Comparison of ENCODE assay signal across 29 cellular contexts in the genomic region with DNA sequence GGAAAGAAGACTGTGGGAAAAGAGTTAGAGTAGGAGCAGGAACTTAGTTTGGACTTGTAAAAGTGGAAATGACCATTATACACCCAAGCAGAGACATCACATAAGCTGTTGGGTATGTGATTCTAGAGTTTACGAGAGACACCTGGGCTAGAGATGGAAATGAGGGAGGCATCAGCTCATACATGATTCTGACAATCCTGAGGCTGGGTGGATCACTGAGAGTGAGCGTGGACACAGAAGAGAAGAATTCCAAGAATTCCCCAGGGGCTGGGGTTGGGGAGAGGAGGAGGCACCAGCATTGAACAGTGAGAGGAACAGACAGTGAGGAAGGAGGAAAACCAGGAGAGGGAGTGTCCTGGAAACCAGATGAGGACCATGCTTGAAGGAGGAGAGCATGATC.
A peak's percentile ranks its signal among the peaks of the same experiment; 100 is the strongest.
DNase-seq lines count a peak whose midpoint lies in the region; ATAC-seq and TF ChIP-seq lines count a peak whose summit lies in the region.
"Had no signal": no experiment of that assay in that cellular context is flagged by ENCODE, and none has a peak within 500 bp of the region (broad histone marks: within the 10 kb centered on the region; RNA-seq: fewer than 3 reads in every experiment).

No MANE protein-coding gene starts in this region.

- no peaks in the 10 kb centered on the region for H4K20me1 ChIP-seq in mammary epithelial cell (ENCODE audit: insufficient read depth, low read length)

- H3K27ac Mint-ChIP-seq in MCF 10A (ENCODE audit: low read depth, unreplicated experiment): no peak overlapping the region
- H3K27ac Mint-ChIP-seq in activated CD4-positive, alpha-beta T cell treated with anti-CD3 and anti-CD28 coated beads for 36 hours: no peak overlapping the region
- H3K27ac Mint-ChIP-seq: activated T-cell treated with anti-CD3 and anti-CD28 coated beads, Interleukin-2, amount 50 U/mL, for 72 hours; CD4-positive, alpha-beta T cell; nephron progenitor cell; stimulated activated memory B cell treated with anti-CD40 and anti-IgM and Interleukin-4, amounts not matched to agents 10 μg/mL and 1 μg/mL and 100 μg/mL, for 72 hours; T-helper 1 cell treated with Interleukin-12 subunit alpha and Interleukin-12 subunit beta and Interleukin-4 antibody, amounts not matched to agents 30 μg/mL and 1 μg/mL, for 36 hours had no signal

- H3K9ac ChIP-seq in mammary epithelial cell (ENCODE audit: insufficient read depth, low read length): no peak overlapping the region

- BruUV-seq in mammary epithelial cell (replicated peaks; lab: Mats Ljungman, UMichigan) (no TSS peak), MCF 10A (replicated peaks; lab: Mats Ljungman, UMichigan) (no TSS peak)

- DNase-seq in mammary epithelial cell (peak; percentile 53), MCF 10A (ENCODE audit: unreplicated experiment) (no peak), RWPE2 (ENCODE audit: low spot score) (no peak), hepatic stellate cell (ENCODE audit: low spot score) (peak; percentile 27), NCI-H1694 treated with DMSO at 0.1 percent for 48 hours (lab: John Stamatoyannopoulos, UW) (no peak)
- no peak for DNase-seq in activated CD4-positive, alpha-beta T cell treated with anti-CD3 and anti-CD28 coated beads for 36 hours
- DNase-seq: 8988T; activated CD4-positive, alpha-beta T cell treated with anti-CD3 and anti-CD28 coated beads, Interleukin-2, amount 50 U/mL, for 48 hours; activated naive CD4-positive, alpha-beta T cell; activated T-cell treated with anti-CD3 and anti-CD28 coated beads, Interleukin-2, amount 50 U/mL, for 72 hours; CD4-positive, alpha-beta T cell; dermis blood vessel endothelial cell; DND-41; gastrocnemius medialis; GOT3; Kasumi-1; NCI-H146; NCI-H2107; nephron progenitor cell; pancreas; substantia nigra; upper lobe of left lung had no signal

- no peak overlapping the region for H3K4me2 ChIP-seq in mammary epithelial cell (ENCODE audit: insufficient read depth, low read depth, low read length)
- H3K4me2 ChIP-seq: hepatocyte had no signal

- no peak for TF ChIP-seq CTCF in mammary epithelial cell (conservative IDR thresholded peaks at IDR 0.05 in 1 of 2, IDR thresholded peaks at IDR 0.05 in 1 of 2; ENCODE audit: extremely low read depth in 1 of 2, insufficient read depth in 1 of 2, low read depth in 1 of 2, low read length in 2 of 2)
- TF ChIP-seq CTCF in MCF 10A (IDR thresholded peaks at IDR 0.05; ENCODE audit: unreplicated experiment): no peak
- TF ChIP-seq CTCF in RWPE2 (IDR thresholded peaks at IDR 0.05; ENCODE audit: poor library complexity, severe bottlenecking): no peak

- H3K4me1 Mint-ChIP-seq in MCF 10A (ENCODE audit: insufficient read depth, unreplicated experiment): peaks cover 5% of the 10 kb centered on the region
- no peaks in the 10 kb centered on the region for H3K4me1 Mint-ChIP-seq in activated CD4-positive, alpha-beta T cell treated with anti-CD3 and anti-CD28 coated beads for 36 hours
- H3K4me1 Mint-ChIP-seq: stimulated activated memory B cell treated with anti-CD40 and anti-IgM and Interleukin-4, amounts not matched to agents 10 μg/mL and 1 μg/mL and 100 μg/mL, for 72 hours had no signal

- WGBS in mammary epithelial cell (ENCODE audit: low coverage, missing lambda C conversion rate): 52% methylated on average over 2 of the region's 2 CpGs

- CTCF ChIA-PET in mammary epithelial cell (lab: Charles Lee; ENCODE audit: low non-redundant PET) (no interaction called here), MCF 10A (lab: Yijun Ruan, JAX) (interaction anchor here (0.6 kb wide), 1 partner anchor 1340 kb away, joined by 3 read pairs; no protein-coding TSS in a partner anchor)
- CTCF ChIA-PET in activated CD4-positive, alpha-beta T cell treated with anti-CD3 and anti-CD28 coated beads for 36 hours (lab: Charles Lee): no interaction called here

- H3K9me3 ChIP-seq in mammary epithelial cell (replicated peaks; ENCODE audit: insufficient read depth, low read length): no peaks in the 10 kb centered on the region
- H3K9me3 ChIP-seq in RWPE2 (ENCODE audit: severe bottlenecking): no peaks in the 10 kb centered on the region
- H3K9me3 ChIP-seq: gastrocnemius medialis, pancreas, upper lobe of left lung had no signal

- peak overlapping the region; percentile 17 for H2AFZ ChIP-seq in mammary epithelial cell (ENCODE audit: low read depth, low read length)
- H2AFZ ChIP-seq: hepatocyte had no signal

- no peak overlapping the region for H3K4me3 Mint-ChIP-seq in MCF 10A (ENCODE audit: unreplicated experiment)
- H3K4me3 Mint-ChIP-seq in activated CD4-positive, alpha-beta T cell treated with anti-CD3 and anti-CD28 coated beads for 36 hours: no peak overlapping the region
- H3K4me3 Mint-ChIP-seq: activated T-cell treated with anti-CD3 and anti-CD28 coated beads, Interleukin-2, amount 50 U/mL, for 72 hours; CD4-positive, alpha-beta T cell; nephron progenitor cell; stimulated activated memory B cell treated with anti-CD40 and anti-IgM and Interleukin-4, amounts not matched to agents 10 μg/mL and 1 μg/mL and 100 μg/mL, for 72 hours; T-helper 1 cell treated with Interleukin-12 subunit alpha and Interleukin-12 subunit beta and Interleukin-4 antibody, amounts not matched to agents 30 μg/mL and 1 μg/mL, for 36 hours had no signal

- H3K27me3 ChIP-seq in mammary epithelial cell (ENCODE audit: insufficient read depth, low read length): no peaks in the 10 kb centered on the region
- H3K27me3 ChIP-seq in RWPE2 (ENCODE audit: insufficient read depth, poor library complexity, severe bottlenecking): no peaks in the 10 kb centered on the region
- H3K27me3 ChIP-seq: gastrocnemius medialis, hepatocyte, pancreas, upper lobe of left lung had no signal

- H3K36me3 ChIP-seq in mammary epithelial cell (ENCODE audit: insufficient read depth, low read length): no peaks in the 10 kb centered on the region
- no peaks in the 10 kb centered on the region for H3K36me3 ChIP-seq in RWPE2 (ENCODE audit: low read depth)
- H3K36me3 ChIP-seq: gastrocnemius medialis, pancreas, upper lobe of left lung had no signal

- H3K27me3 Mint-ChIP-seq in MCF 10A (ENCODE audit: insufficient read depth, unreplicated experiment): no peaks in the 10 kb centered on the region
- peaks cover 18% of the 10 kb centered on the region for H3K27me3 Mint-ChIP-seq in activated CD4-positive, alpha-beta T cell treated with anti-CD3 and anti-CD28 coated beads for 36 hours

- H3K9me3 Mint-ChIP-seq in MCF 10A (ENCODE audit: unreplicated experiment): no peaks in the 10 kb centered on the region
- H3K9me3 Mint-ChIP-seq in activated CD4-positive, alpha-beta T cell treated with anti-CD3 and anti-CD28 coated beads for 36 hours (ENCODE audit: low read depth): no peaks in the 10 kb centered on the region
- H3K9me3 Mint-ChIP-seq: activated T-cell treated with anti-CD3 and anti-CD28 coated beads, Interleukin-2, amount 50 U/mL, for 72 hours; CD4-positive, alpha-beta T cell; nephron progenitor cell; stimulated activated memory B cell treated with anti-CD40 and anti-IgM and Interleukin-4, amounts not matched to agents 10 μg/mL and 1 μg/mL and 100 μg/mL, for 72 hours; T-helper 1 cell treated with Interleukin-12 subunit alpha and Interleukin-12 subunit beta and Interleukin-4 antibody, amounts not matched to agents 30 μg/mL and 1 μg/mL, for 36 hours had no signal

- POLR2A ChIA-PET in MCF 10A (lab: Yijun Ruan, JAX): no interaction called here
- POLR2A ChIA-PET in activated CD4-positive, alpha-beta T cell treated with anti-CD3 and anti-CD28 coated beads for 36 hours (lab: Charles Lee): no interaction called here

- H3K4me3 ChIP-seq in mammary epithelial cell (replicated peaks in 1 of 3; ENCODE audit: insufficient read depth in 1 of 3, low read depth in 2 of 3, low read length in 3 of 3) (no peak overlapping the region), RWPE2 (ENCODE audit: severe bottlenecking) (no peak overlapping the region)
- H3K4me3 ChIP-seq: gastrocnemius medialis, hepatocyte, pancreas, skin epidermis, upper lobe of left lung had no signal

- H3K4me1 ChIP-seq in mammary epithelial cell (ENCODE audit: insufficient read depth, low read length) (peaks cover 5% of the 10 kb centered on the region), RWPE2 (ENCODE audit: insufficient read depth, poor library complexity, severe bottlenecking) (no peaks in the 10 kb centered on the region)
- H3K4me1 ChIP-seq: gastrocnemius medialis, pancreas, upper lobe of left lung had no signal

- peak; percentile 40; the same call in 1 of the 3 replicates for ATAC-seq in RWPE2 (ENCODE audit: low read depth)
- ATAC-seq in activated CD4-positive, alpha-beta T cell treated with anti-CD3 and anti-CD28 coated beads for 36 hours: no peak
- no peak for ATAC-seq in HG03469 (IDR thresholded peaks at IDR 0.05; ENCODE audit: unreplicated experiment)
- no peak for ATAC-seq in HG02588 (IDR thresholded peaks at IDR 0.05; ENCODE audit: unreplicated experiment)
- ATAC-seq: activated T-cell treated with anti-CD3 and anti-CD28 coated beads, Interleukin-2, amount 50 U/mL, for 72 hours; gastrocnemius medialis; pancreas; stimulated activated memory B cell treated with anti-CD40 and anti-IgM and Interleukin-4, amounts not matched to agents 10 μg/mL and 1 μg/mL and 100 μg/mL, for 72 hours had no signal

- no peaks in the 10 kb centered on the region for H3K36me3 Mint-ChIP-seq in MCF 10A (ENCODE audit: insufficient read depth, unreplicated experiment)
- H3K36me3 Mint-ChIP-seq in activated CD4-positive, alpha-beta T cell treated with anti-CD3 and anti-CD28 coated beads for 36 hours (ENCODE audit: low read depth): no peaks in the 10 kb centered on the region
- H3K36me3 Mint-ChIP-seq: stimulated activated memory B cell treated with anti-CD40 and anti-IgM and Interleukin-4, amounts not matched to agents 10 μg/mL and 1 μg/mL and 100 μg/mL, for 72 hours had no signal

- dilution Hi-C loops in mammary epithelial cell (cut with HindIII; ENCODE audit: low sequenced_read_pairs): no loop called here

- intact Hi-C loops in mammary epithelial cell (cut with micrococcal nuclease): no loop called here
- intact Hi-C loops in MCF 10A (cut with micrococcal nuclease): no loop called here
- intact Hi-C loops in activated CD4-positive, alpha-beta T cell treated with anti-CD3 and anti-CD28 coated beads for 36 hours (cut with DNase I, micrococcal nuclease): no loop called here

- no peak overlapping the region for H3K27ac ChIP-seq in mammary epithelial cell (ENCODE audit: insufficient read depth, low read depth, low read length)
- H3K27ac ChIP-seq in RWPE2 (ENCODE audit: poor library complexity, severe bottlenecking): no peak overlapping the region
- H3K27ac ChIP-seq: gastrocnemius medialis, hepatocyte, pancreas, RWPE1, skin epidermis, upper lobe of left lung had no signal

- H3K79me2 ChIP-seq in mammary epithelial cell (ENCODE audit: insufficient read depth, low read length): no peaks in the 10 kb centered on the region
- H3K79me2 ChIP-seq: hepatocyte had no signal

- in situ Hi-C loops in mammary epithelial cell (cut with MboI; ENCODE audit: low sequenced_read_pairs in 2 of 2): no loop called here

Comparison
In these comparisons a context has a peak if more than half of its experiments do, and no peak if none do; other contexts are left out.
1. DNase-seq: peak in mammary epithelial cell (single experiment) and hepatic stellate cell (single experiment); none in MCF 10A (single experiment), RWPE2 (single experiment), NCI-H1694 treated with DMSO at 0.1 percent for 48 hours (single experiment) and activated CD4-positive, alpha-beta T cell treated with anti-CD3 and anti-CD28 coated beads for 36 hours (single experiment).